ENCODE assay signal across 19 cellular contexts in the genomic region with DNA sequence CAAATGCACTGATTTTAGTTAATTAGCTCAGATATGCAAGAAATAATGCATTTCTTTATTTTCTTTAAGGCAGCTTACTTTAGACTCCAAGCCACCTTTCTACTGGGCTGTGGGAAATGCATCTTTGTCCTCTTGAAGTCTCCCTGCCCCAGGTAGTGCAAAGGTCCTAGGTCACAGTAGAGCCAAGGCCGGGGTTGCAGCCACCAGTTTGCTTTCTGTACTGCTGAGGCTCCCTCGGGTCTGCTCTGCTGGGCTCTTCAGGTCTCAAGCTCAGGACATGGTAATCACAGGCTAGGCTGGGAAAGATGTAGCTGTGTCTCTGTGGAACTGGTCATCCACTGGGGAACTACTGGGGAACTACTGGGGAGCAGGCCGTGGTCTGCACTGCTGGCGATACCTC. TPM values are rescaled to one million over a fixed set of nuclear protein-coding genes. Genes with fewer than 3 reads are reported as not detected.
DNase-seq lines count a peak whose midpoint lies in the region; ATAC-seq, FAIRE-seq and TF ChIP-seq lines count a peak whose summit lies in the region.
"Had no signal": no experiment of that assay in that cellular context is flagged by ENCODE, and none has a peak within 500 bp of the region (broad histone marks: within the 10 kb centered on the region; RNA-seq: fewer than 3 reads in every experiment).

No MANE protein-coding gene starts in this region.

- H3K4me3 Mint-ChIP-seq in activated naive CD8-positive, alpha-beta T cell treated with anti-CD3 and anti-CD28 coated beads for 36 hours, result no peak overlapping the region
- H3K4me3 Mint-ChIP-seq: CD8-positive, alpha-beta T cell had no signal

- peaks cover 38% of the 10 kb centered on the region for H3K27me3 Mint-ChIP-seq in activated naive CD8-positive, alpha-beta T cell treated with anti-CD3 and anti-CD28 coated beads for 36 hours

- CTCF ChIA-PET in HepG2 (lab: Yijun Ruan, JAX; ENCODE audit: low intra/inter-chr PET ratio, low total read pairs) (no interaction called here), K562 (lab: Yijun Ruan, JAX; ENCODE audit: low intra/inter-chr PET ratio) (no interaction called here)

- no peaks in the 10 kb centered on the region for H3K27me3 ChIP-seq in HepG2 (ENCODE audit: control insufficient read depth in 1 of 2, insufficient read depth in 2 of 2, low read length in 2 of 2)
- no peaks in the 10 kb centered on the region for H3K27me3 ChIP-seq in right lobe of liver
- no peaks in the 10 kb centered on the region for H3K27me3 ChIP-seq in K562 (ENCODE audit: control insufficient read depth in 2 of 2, insufficient read depth in 2 of 2, low read length in 2 of 2)
- no peaks in the 10 kb centered on the region for H3K27me3 ChIP-seq in thymus (ENCODE audit: control insufficient read depth, insufficient read depth)

- no peak for FAIRE-seq in HepG2 (lab: Jason Lieb, UNC)
- no peak for FAIRE-seq in K562 (lab: Jason Lieb, UNC)
- FAIRE-seq: A549, GM12878, GM19239 had no signal

- no peak for TF ChIP-seq CTCF in HepG2 (CRISPR knock-in tag; IDR thresholded peaks at IDR 0.05)
- no peak for TF ChIP-seq CTCF in right lobe of liver (IDR thresholded peaks at IDR 0.05)
- no peak for TF ChIP-seq CTCF in K562 (IDR thresholded peaks at IDR 0.05 in 2 of 3, conservative IDR thresholded peaks at IDR 0.05 in 1 of 3; ENCODE audit: insufficient read depth in 2 of 3, low read depth in 1 of 3, low read length in 3 of 3)

- no peak overlapping the region for H3K27ac Mint-ChIP-seq in activated naive CD8-positive, alpha-beta T cell treated with anti-CD3 and anti-CD28 coated beads for 36 hours
- H3K27ac Mint-ChIP-seq: CD8-positive, alpha-beta T cell had no signal

- H3K4me3 ChIP-seq in HepG2 (replicated peaks in 1 of 3; ENCODE audit: insufficient read depth in 1 of 3, low read depth in 2 of 3, low read length in 3 of 3) (no peak overlapping the region), right lobe of liver (no peak overlapping the region), K562 (no peak overlapping the region), thymus (ENCODE audit: low read length) (no peak overlapping the region)
- H3K4me3 ChIP-seq: A549, GM12878, GM23248 had no signal

- ATAC-seq in HepG2, result peak; percentile 88
- ATAC-seq in right lobe of liver, result no peak
- ATAC-seq in K562, result peak; percentile 17
- ATAC-seq in HG02588 (IDR thresholded peaks at IDR 0.05; ENCODE audit: unreplicated experiment), result no peak
- ATAC-seq: A549; CD8-positive, alpha-beta T cell; GM12878 had no signal

- 42% methylated on average over 4 of the region's 4 CpGs for WGBS in HepG2 (ENCODE audit: low lambda C conversion rate)
- 49% methylated on average over 2 of the region's 4 CpGs for WGBS in right lobe of liver (ENCODE audit: insufficient coverage, low coverage, low lambda C conversion rate, missing lambda C conversion rate)
- WGBS in K562 (ENCODE audit: insufficient coverage, low coverage, missing lambda C conversion rate), result 41% methylated on average over 4 of the region's 4 CpGs
- 94% methylated on average over 4 of the region's 4 CpGs for WGBS in thymus

- no peaks in the 10 kb centered on the region for H3K4me1 Mint-ChIP-seq in activated naive CD8-positive, alpha-beta T cell treated with anti-CD3 and anti-CD28 coated beads for 36 hours

- H3K27ac ChIP-seq in HepG2 (ENCODE audit: extremely low read length, insufficient read depth, low read length), result no peak overlapping the region
- no peak overlapping the region for H3K27ac ChIP-seq in right lobe of liver
- no peak overlapping the region for H3K27ac ChIP-seq in K562 (ENCODE audit: extremely low read depth, low read depth, low read length)
- H3K27ac ChIP-seq in thymus (ENCODE audit: low read depth), result peak overlapping the region; percentile 5
- H3K27ac ChIP-seq: 22Rv1, A549, GM23248 had no signal

- no peaks in the 10 kb centered on the region for H4K20me1 ChIP-seq in HepG2 (ENCODE audit: insufficient read depth, low read length)
- H4K20me1 ChIP-seq in K562 (replicated peaks; ENCODE audit: control insufficient read depth, insufficient read depth, low read length), result no peaks in the 10 kb centered on the region

- H3K9me1 ChIP-seq in K562 (ENCODE audit: control insufficient read depth, insufficient read depth, low read length), result no peaks in the 10 kb centered on the region

- H3K79me2 ChIP-seq in HepG2 (ENCODE audit: insufficient read depth, low read length) (no peaks in the 10 kb centered on the region), K562 (ENCODE audit: control insufficient read depth, insufficient read depth, low read length) (no peaks in the 10 kb centered on the region)

- H3K36me3 ChIP-seq in HepG2 (replicated peaks in 1 of 2; ENCODE audit: control insufficient read depth in 1 of 2, insufficient read depth in 2 of 2, low read length in 2 of 2) (no peaks in the 10 kb centered on the region), right lobe of liver (no peaks in the 10 kb centered on the region), K562 (ENCODE audit: control insufficient read depth, insufficient read depth, low read length) (no peaks in the 10 kb centered on the region), thymus (ENCODE audit: control insufficient read depth, insufficient read depth) (no peaks in the 10 kb centered on the region)

- no peak overlapping the region for H2AFZ ChIP-seq in HepG2 (ENCODE audit: low read length)
- no peak overlapping the region for H2AFZ ChIP-seq in K562 (ENCODE audit: low read depth, low read length)
- H2AFZ ChIP-seq: GM23248 had no signal

- no peak for DNase-seq in HepG2 (ENCODE audit: low spot score)
- DNase-seq in right lobe of liver, result no peak
- no peak for DNase-seq in K562 (ENCODE audit: extremely low read depth in 1 of 4, low spot score in 3 of 4)
- DNase-seq in mesenteric fat pad (ENCODE audit: low spot score), result peak; percentile 62
- DNase-seq in activated naive CD8-positive, alpha-beta T cell treated with anti-CD3 and anti-CD28 coated beads for 36 hours, result no peak
- DNase-seq in middle frontal gyrus (ENCODE audit: extremely low spot score, low spot score), result no peak
- DNase-seq: AML-193; Calu3; CD8-positive, alpha-beta T cell; DMS79 treated with DMSO at 0.1 percent for 48 hours; EL; GM23248; HCEC 1CT had no signal

- H3K9ac ChIP-seq in HepG2 (ENCODE audit: insufficient read depth, low read depth, low read length) (no peak overlapping the region), K562 (ENCODE audit: insufficient read depth in 1 of 2, low read depth in 2 of 2, low read length in 2 of 2) (peak overlapping the region in 1 of 2 experiments; percentile 43; a peak in 1 of 4 replicates)
- H3K9ac ChIP-seq: GM23248 had no signal

- H3K4me1 ChIP-seq in HepG2 (ENCODE audit: insufficient read depth, low read length) (peaks cover 11% of the 10 kb centered on the region), right lobe of liver (no peaks in the 10 kb centered on the region), K562 (replicated peaks in 1 of 2; ENCODE audit: control insufficient read depth in 2 of 2, insufficient read depth in 2 of 2, low read length in 2 of 2) (peaks cover 4 to 7% of the 10 kb centered on the region in 2 experiments; a peak in 2 of 5 replicates), thymus (ENCODE audit: control insufficient read depth, insufficient read depth, low read length) (peaks cover 2% of the 10 kb centered on the region)
- H3K4me1 ChIP-seq: A549 had no signal

- H3K4me2 ChIP-seq in HepG2 (ENCODE audit: low read depth, low read length), result no peak overlapping the region
- no peak overlapping the region for H3K4me2 ChIP-seq in K562 (ENCODE audit: insufficient read depth, low read length)
- H3K4me2 ChIP-seq: A549 had no signal

- TF ChIP-seq POLR2A in HepG2 (IDR thresholded peaks at IDR 0.05; ENCODE audit: insufficient read depth in 1 of 2, low read depth in 2 of 2, low read length in 2 of 2) (no peak), right lobe of liver (IDR thresholded peaks at IDR 0.05) (no peak), K562 (conservative IDR thresholded peaks at IDR 0.05) (no peak)

- BruUV-seq in HepG2 (replicated peaks; lab: Mats Ljungman, UMichigan), result no TSS peak
- no TSS peak for BruUV-seq in K562 (replicated peaks; lab: Mats Ljungman, UMichigan)

- no peaks in the 10 kb centered on the region for H3K9me3 Mint-ChIP-seq in activated naive CD8-positive, alpha-beta T cell treated with anti-CD3 and anti-CD28 coated beads for 36 hours
- H3K9me3 Mint-ChIP-seq: CD8-positive, alpha-beta T cell had no signal

- TF ChIP-seq RAD21 in HepG2 (CRISPR knock-in tag; IDR thresholded peaks at IDR 0.05) (no peak), K562 (CRISPR knock-in tag; conservative IDR thresholded peaks at IDR 0.05 in 1 of 2, IDR thresholded peaks at IDR 0.05 in 1 of 2) (no peak)

- TF ChIP-seq EP300 in HepG2 (IDR thresholded peaks at IDR 0.05; ENCODE audit: low read depth in 2 of 2, low read length in 2 of 2) (no peak), HepG2 (CRISPR knock-in tag; IDR thresholded peaks at IDR 0.05; ENCODE audit: borderline replicate concordance) (no peak), K562 (IDR thresholded peaks at IDR 0.05; ENCODE audit: low read length) (no peak)

- intact Hi-C loops in HepG2 (cut with micrococcal nuclease; ENCODE audit: unreplicated experiment) (no loop called here), right lobe of liver (cut with DNase I) (no loop called here), K562 (cut with micrococcal nuclease) (no loop called here)

- no peaks in the 10 kb centered on the region for H3K36me3 Mint-ChIP-seq in activated naive CD8-positive, alpha-beta T cell treated with anti-CD3 and anti-CD28 coated beads for 36 hours
- H3K36me3 Mint-ChIP-seq: CD8-positive, alpha-beta T cell had no signal

- no peaks in the 10 kb centered on the region for H3K9me3 ChIP-seq in HepG2 (ENCODE audit: low read length)
- H3K9me3 ChIP-seq in right lobe of liver, result no peaks in the 10 kb centered on the region
- no peaks in the 10 kb centered on the region for H3K9me3 ChIP-seq in K562 (replicated peaks; ENCODE audit: control insufficient read depth, insufficient read depth, low read depth, low read length)
- H3K9me3 ChIP-seq in thymus (ENCODE audit: control insufficient read depth), result peaks cover 1% of the 10 kb centered on the region
- H3K9me3 ChIP-seq: A549 had no signal

- POLR2A ChIA-PET in HepG2 (lab: Yijun Ruan, JAX) (no interaction called here), K562 (lab: Yijun Ruan, JAX) (interaction anchor here (0.8 to 1.3 kb wide), 2 partner anchors 11 to 27 kb away, joined by 3 to 5 read pairs; no protein-coding TSS in a partner anchor)

- in situ Hi-C loops in HepG2 (cut with HindIII; ENCODE audit: extremely low pct_ligation_motif_present, low pct_unique_long_range_greater_than_20kb), result no loop called here
- in situ Hi-C loops in K562 (cut with MboI), result no loop called here

RNA-seq across cellular contexts. Expression of a gene that starts 25.4 kb away (rescaled TPM):
- not detected in 2 replicates for total RNA-seq in HepG2 (2016; rRNA removed; fragmentation: Illumina TruSeq; extraction: Trizol)
- not detected in 2 replicates for total RNA-seq in HepG2 (2016; cell fraction: cytosol; rRNA removed; fragmentation: Illumina TruSeq; extraction: Trizol; ENCODE audit: low read depth)
- not detected in 2 replicates for total RNA-seq in HepG2 (2016; cell fraction: insoluble cytoplasmic fraction; rRNA removed; fragmentation: Illumina TruSeq; extraction: Trizol)
- total RNA-seq in HepG2 (2016; cell fraction: membrane; rRNA removed; fragmentation: Illumina TruSeq; extraction: Trizol), result not detected in 2 replicates
- not detected in 2 replicates for total RNA-seq in HepG2 (2016; cell fraction: nucleus; rRNA removed; fragmentation: Illumina TruSeq; extraction: Trizol)
- polyA plus RNA-seq in HepG2 (2011; rRNA removed), result not detected in 2 replicates
- not detected in 2 replicates for polyA plus RNA-seq in HepG2 (2011; cell fraction: cytosol; rRNA removed)
- polyA plus RNA-seq in HepG2 (2011; cell fraction: nucleus; rRNA removed), result not detected in 2 replicates
- polyA plus RNA-seq in HepG2 (2012), result not detected in 2 replicates
- not detected in 2 replicates for polyA plus RNA-seq in HepG2 (2016; cell fraction: cytosol; fragmentation: Illumina TruSeq; extraction: Trizol; ENCODE audit: low read depth)
- not detected in 2 replicates for polyA plus RNA-seq in HepG2 (2016; cell fraction: insoluble cytoplasmic fraction; fragmentation: Illumina TruSeq; extraction: Trizol; ENCODE audit: low read depth)
- not detected in 2 replicates for polyA plus RNA-seq in HepG2 (2016; cell fraction: membrane; fragmentation: Illumina TruSeq; extraction: Trizol; ENCODE audit: low read depth)
- polyA plus RNA-seq in HepG2 (2016; cell fraction: nucleus; fragmentation: Illumina TruSeq; extraction: Trizol; ENCODE audit: insufficient read depth, low read depth), result not detected in 2 replicates
- polyA minus RNA-seq in HepG2 (2011; rRNA and poly(A)+ RNA removed; ENCODE audit: low replicate concordance), result 0.28 TPM in 1 of 2 replicates, not detected in the other
- polyA minus RNA-seq in HepG2 (2011; cell fraction: cytosol; rRNA and poly(A)+ RNA removed), result not detected in 2 replicates
- polyA minus RNA-seq in HepG2 (2011; cell fraction: nucleus; rRNA and poly(A)+ RNA removed), result not detected in 2 replicates
- total RNA-seq in right lobe of liver, result 1 to 10 TPM in 4 of 6 experiments, under 1 TPM in 2; 0.13 to 5.3 (median 2.1) TPM
- total RNA-seq in K562 (2011; cell fraction: chromatin; rRNA removed; ENCODE audit: low replicate concordance), result 0.09 TPM in 1 of 2 replicates, not detected in the other
- total RNA-seq in K562 (2011; cell fraction: nucleolus; rRNA removed), result 0.17 and 0.39 TPM in 2 replicates
- total RNA-seq in K562 (2011; cell fraction: nucleoplasm; rRNA removed), result 0.07 and 0.38 TPM in 2 replicates
- 0.18 and 0.29 TPM in 2 replicates for total RNA-seq in K562 (2014; rRNA removed)
- total RNA-seq in K562 (2014; rRNA removed; fragmentation: Illumina TruSeq; extraction: Trizol), result 0.06 and 0.15 TPM in 2 replicates
- total RNA-seq in K562 (2015; rRNA removed; fragmentation: Illumina TruSeq; extraction: Trizol), result 0.07 and 0.08 TPM in 2 replicates
- total RNA-seq in K562 (2021), result 0.20 and 0.40 TPM in 2 replicates
- polyA plus RNA-seq in K562 (2011; rRNA removed), result not detected in 2 replicates
- polyA plus RNA-seq in K562 (2011; cell fraction: cytosol; rRNA removed), result 0.12 TPM in 1 of 2 replicates, not detected in the other
- 0.10 TPM in 1 of 2 replicates, not detected in the other for polyA plus RNA-seq in K562 (2011; cell fraction: nucleus; rRNA removed)
- not detected in 2 replicates for polyA plus RNA-seq in K562 (2012)
- polyA plus RNA-seq in K562 (2014; fragmentation: Illumina TruSeq; extraction: Trizol), result not detected in 2 replicates
- not detected for polyA plus RNA-seq in K562 (2014; fragmentation: Nextera tagmentation; extraction: Ambion mirVana)
- polyA plus RNA-seq in K562 (2014; rRNA removed), result not detected in 2 replicates
- 0.06 and 0.11 TPM in 2 replicates for polyA minus RNA-seq in K562 (2011; rRNA and poly(A)+ RNA removed)
- not detected in 2 replicates for polyA minus RNA-seq in K562 (2011; cell fraction: cytosol; rRNA and poly(A)+ RNA removed)
- polyA minus RNA-seq in K562 (2011; cell fraction: nucleus; rRNA and poly(A)+ RNA removed), result under 0.01 and 0.11 TPM in 2 replicates
- total RNA-seq in mesenteric fat pad, result 33.4 TPM
- 15.3 TPM for polyA plus RNA-seq in thymus
- under 1 TPM in 1 of 2 experiments, not detected in 1; 0.30 TPM for total RNA-seq in activated naive CD8-positive, alpha-beta T cell treated with anti-CD3 and anti-CD28 coated beads for 36 hours
- total RNA-seq: Calu3; CD8-positive, alpha-beta T cell had no signal

Comparison
In these comparisons a context has a peak if more than half of its experiments do, and no peak if none do; other contexts are left out.
1. ATAC-seq: peak in HepG2 (single experiment) and K562 (single experiment); none in right lobe of liver (0 of 4) and HG02588 (single experiment).